In genomic region chr20:35502352-35502751, GRCh38 we compare ENCODE assay signal across 1 cellular context.
TF ChIP-seq lines count a peak whose summit lies in the region.

No MANE protein-coding gene starts in this region.

TF ChIP-seq in HepG2, 621 proteins besides CTCF, POLR2A, EP300 and RAD21:
- TF ChIP-seq ZSCAN31 (CRISPR knock-in tag; IDR thresholded peaks at IDR 0.05; ENCODE audit: low read depth): no peak
- TF ChIP-seq ZBTB2 (CRISPR knock-in tag; IDR thresholded peaks at IDR 0.05; ENCODE audit: low read depth): no peak
- TF ChIP-seq NCOR1 (IDR thresholded peaks at IDR 0.05; ENCODE audit: borderline replicate concordance, low read length): no peak
- TF ChIP-seq IKZF4 (CRISPR knock-in tag; IDR thresholded peaks at IDR 0.05; ENCODE audit: borderline replicate concordance, low read depth, not compliant biosample characterization): no peak
- no peak for TF ChIP-seq HMGXB4 (CRISPR knock-in tag; IDR thresholded peaks at IDR 0.05; ENCODE audit: borderline replicate concordance in 1 of 2, low read depth in 1 of 2)
- TF ChIP-seq HNF4A (CRISPR knock-in tag; IDR thresholded peaks at IDR 0.05): no peak
- no peak for TF ChIP-seq CENPBD1 (CRISPR knock-in tag; IDR thresholded peaks at IDR 0.05; ENCODE audit: borderline replicate concordance, low read depth)
- TF ChIP-seq ATM (IDR thresholded peaks at IDR 0.05; ENCODE audit: borderline replicate concordance): no peak
